ENCODE assay signal across 8 cellular contexts in the genomic region with DNA sequence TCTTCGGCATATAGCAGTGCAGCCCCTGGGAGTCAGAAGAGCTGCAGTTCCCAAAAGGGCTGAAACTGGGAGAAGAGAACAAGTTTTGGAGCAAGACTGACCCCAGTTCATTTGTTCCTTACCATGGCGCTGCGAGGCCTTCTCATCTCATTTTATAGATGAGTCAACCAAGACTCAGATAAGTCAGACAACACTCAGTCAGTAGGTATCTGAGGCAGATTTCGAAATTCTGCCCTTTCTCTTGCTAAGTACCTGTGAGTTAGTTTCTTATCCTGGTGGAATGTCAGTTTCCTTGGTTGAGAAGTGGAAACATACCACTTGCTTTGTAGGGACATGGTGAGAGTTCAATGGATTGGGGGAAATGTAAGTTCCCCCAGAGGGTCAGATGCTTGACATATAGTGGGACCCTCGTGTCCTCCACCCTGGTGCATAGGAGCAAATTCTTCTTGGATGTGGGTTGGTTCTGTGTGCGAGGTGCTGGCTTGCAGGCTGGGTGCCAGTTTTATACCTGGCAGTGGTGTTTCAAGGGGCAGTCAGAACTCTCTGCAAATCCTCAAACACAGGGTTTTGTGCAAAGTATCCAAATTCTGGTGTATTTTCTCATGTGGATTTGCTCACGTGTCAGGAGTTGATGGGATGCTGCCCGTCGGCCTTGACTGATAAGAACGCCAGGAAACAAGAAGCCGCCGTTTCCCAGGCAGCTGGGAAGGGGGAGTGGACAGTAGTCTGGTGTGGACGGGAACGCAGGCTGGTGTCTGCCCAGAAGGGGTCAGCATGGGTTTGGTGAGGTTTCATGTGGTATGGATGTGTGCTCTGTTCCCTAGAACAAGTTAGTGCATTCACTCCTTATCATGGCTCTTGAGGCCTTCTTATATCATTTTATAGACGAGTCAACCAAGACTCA.
DNase-seq lines count a peak whose midpoint lies in the region; ATAC-seq and TF ChIP-seq lines count a peak whose summit lies in the region.
"Had no signal": no experiment of that assay in that cellular context is flagged by ENCODE, and none has a peak within 500 bp of the region (broad histone marks: within the 10 kb centered on the region; RNA-seq: fewer than 3 reads in every experiment).

No MANE protein-coding gene starts in this region.

- H3K4me1 ChIP-seq in suprapubic skin: peaks cover 68% of the 10 kb centered on the region

- H3K4me3 ChIP-seq in suprapubic skin: peak overlapping the region; percentile 62

- TF ChIP-seq CTCF in WTC11 (IDR thresholded peaks at IDR 0.05) (no peak), suprapubic skin (IDR thresholded peaks at IDR 0.05) (no peak)

- peaks cover 16% of the 10 kb centered on the region for H3K27me3 ChIP-seq in suprapubic skin

- no peak for TF ChIP-seq EP300 in suprapubic skin (IDR thresholded peaks at IDR 0.05)

- H3K27me3 Mint-ChIP-seq in WTC11 (ENCODE audit: low read depth): peaks cover 22% of the 10 kb centered on the region

- no peak for ATAC-seq in WTC11

- H3K9me3 Mint-ChIP-seq in WTC11: no peaks in the 10 kb centered on the region

- H3K27ac ChIP-seq in suprapubic skin: no peak overlapping the region

- peak; percentile 94 for DNase-seq in HPDE6-E6E7 (ENCODE audit: extremely low spot score)
- DNase-seq in WTC11 (ENCODE audit: low spot score): no peak
- DNase-seq in iris pigment epithelial cell (ENCODE audit: low read depth): peak; percentile 97
- DNase-seq in suprapubic skin (ENCODE audit: low spot score in 2 of 2): no peak
- DNase-seq in NCI-H345 (lab: John Stamatoyannopoulos, UW): no peak
- DNase-seq in NCI-H1436 treated with DMSO at 0.1 percent for 48 hours (lab: John Stamatoyannopoulos, UW): no peak
- no peak for DNase-seq in DMS53 treated with DMSO at 0.1 percent for 48 hours (lab: John Stamatoyannopoulos, UW; ENCODE audit: unreplicated experiment)
- DNase-seq: activated gamma-delta T cell had no signal

- TF ChIP-seq POLR2A in suprapubic skin (IDR thresholded peaks at IDR 0.05): no peak

- H3K4me1 Mint-ChIP-seq in WTC11: peaks cover 52% of the 10 kb centered on the region

- H3K36me3 ChIP-seq in suprapubic skin: no peaks in the 10 kb centered on the region

- CTCF ChIA-PET in WTC11 (lab: Charles Lee): interaction anchor here (0.6 to 5.0 kb wide), 34 partner anchors 9 to 443 kb away, joined by 3 to 47 read pairs (median 4); no protein-coding TSS in a partner anchor

- H3K4me3 Mint-ChIP-seq in WTC11: peak overlapping the region; percentile 38

- 68% methylated on average over 15 of the region's 15 CpGs for WGBS in suprapubic skin

- POLR2A ChIA-PET in WTC11 (lab: Charles Lee): no interaction called here

- H3K36me3 Mint-ChIP-seq in WTC11: no peaks in the 10 kb centered on the region

- H3K27ac Mint-ChIP-seq in WTC11: peak overlapping the region; percentile 34

- no peaks in the 10 kb centered on the region for H3K9me3 ChIP-seq in suprapubic skin

TF ChIP-seq in WTC11, 78 proteins besides CTCF, POLR2A, EP300 and RAD21 (continues in another document):
- no peak for TF ChIP-seq RORB (CRISPR knock-in tag; IDR thresholded peaks at IDR 0.05)
- TF ChIP-seq SMAD3 (CRISPR knock-in tag; IDR thresholded peaks at IDR 0.05; ENCODE audit: borderline replicate concordance): no peak
- no peak for TF ChIP-seq ATF6 (CRISPR knock-in tag; IDR thresholded peaks at IDR 0.05)
- TF ChIP-seq, protein P1, sequence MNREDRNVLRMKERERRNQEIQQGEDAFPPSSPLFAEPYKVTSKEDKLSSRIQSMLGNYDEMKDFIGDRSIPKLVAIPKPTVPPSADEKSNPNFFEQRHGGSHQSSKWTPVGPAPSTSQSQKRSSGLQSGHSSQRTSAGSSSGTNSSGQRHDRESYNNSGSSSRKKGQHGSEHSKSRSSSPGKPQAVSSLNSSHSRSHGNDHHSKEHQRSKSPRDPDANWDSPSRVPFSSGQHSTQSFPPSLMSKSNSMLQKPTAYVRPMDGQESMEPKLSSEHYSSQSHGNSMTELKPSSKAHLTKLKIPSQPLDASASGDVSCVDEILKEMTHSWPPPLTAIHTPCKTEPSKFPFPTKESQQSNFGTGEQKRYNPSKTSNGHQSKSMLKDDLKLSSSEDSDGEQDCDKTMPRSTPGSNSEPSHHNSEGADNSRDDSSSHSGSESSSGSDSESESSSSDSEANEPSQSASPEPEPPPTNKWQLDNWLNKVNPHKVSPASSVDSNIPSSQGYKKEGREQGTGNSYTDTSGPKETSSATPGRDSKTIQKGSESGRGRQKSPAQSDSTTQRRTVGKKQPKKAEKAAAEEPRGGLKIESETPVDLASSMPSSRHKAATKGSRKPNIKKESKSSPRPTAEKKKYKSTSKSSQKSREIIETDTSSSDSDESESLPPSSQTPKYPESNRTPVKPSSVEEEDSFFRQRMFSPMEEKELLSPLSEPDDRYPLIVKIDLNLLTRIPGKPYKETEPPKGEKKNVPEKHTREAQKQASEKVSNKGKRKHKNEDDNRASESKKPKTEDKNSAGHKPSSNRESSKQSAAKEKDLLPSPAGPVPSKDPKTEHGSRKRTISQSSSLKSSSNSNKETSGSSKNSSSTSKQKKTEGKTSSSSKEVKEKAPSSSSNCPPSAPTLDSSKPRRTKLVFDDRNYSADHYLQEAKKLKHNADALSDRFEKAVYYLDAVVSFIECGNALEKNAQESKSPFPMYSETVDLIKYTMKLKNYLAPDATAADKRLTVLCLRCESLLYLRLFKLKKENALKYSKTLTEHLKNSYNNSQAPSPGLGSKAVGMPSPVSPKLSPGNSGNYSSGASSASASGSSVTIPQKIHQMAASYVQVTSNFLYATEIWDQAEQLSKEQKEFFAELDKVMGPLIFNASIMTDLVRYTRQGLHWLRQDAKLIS (CRISPR knock-in tag; IDR thresholded peaks at IDR 0.05; ENCODE audit: borderline replicate concordance): no peak
- no peak for TF ChIP-seq ZNF671 (CRISPR knock-in tag; IDR thresholded peaks at IDR 0.05)
- TF ChIP-seq RELA (CRISPR knock-in tag; IDR thresholded peaks at IDR 0.05; ENCODE audit: borderline replicate concordance): no peak
- no peak for TF ChIP-seq NFYB (CRISPR knock-in tag; conservative IDR thresholded peaks at IDR 0.05; ENCODE audit: low read depth)
- TF ChIP-seq, protein P2, sequence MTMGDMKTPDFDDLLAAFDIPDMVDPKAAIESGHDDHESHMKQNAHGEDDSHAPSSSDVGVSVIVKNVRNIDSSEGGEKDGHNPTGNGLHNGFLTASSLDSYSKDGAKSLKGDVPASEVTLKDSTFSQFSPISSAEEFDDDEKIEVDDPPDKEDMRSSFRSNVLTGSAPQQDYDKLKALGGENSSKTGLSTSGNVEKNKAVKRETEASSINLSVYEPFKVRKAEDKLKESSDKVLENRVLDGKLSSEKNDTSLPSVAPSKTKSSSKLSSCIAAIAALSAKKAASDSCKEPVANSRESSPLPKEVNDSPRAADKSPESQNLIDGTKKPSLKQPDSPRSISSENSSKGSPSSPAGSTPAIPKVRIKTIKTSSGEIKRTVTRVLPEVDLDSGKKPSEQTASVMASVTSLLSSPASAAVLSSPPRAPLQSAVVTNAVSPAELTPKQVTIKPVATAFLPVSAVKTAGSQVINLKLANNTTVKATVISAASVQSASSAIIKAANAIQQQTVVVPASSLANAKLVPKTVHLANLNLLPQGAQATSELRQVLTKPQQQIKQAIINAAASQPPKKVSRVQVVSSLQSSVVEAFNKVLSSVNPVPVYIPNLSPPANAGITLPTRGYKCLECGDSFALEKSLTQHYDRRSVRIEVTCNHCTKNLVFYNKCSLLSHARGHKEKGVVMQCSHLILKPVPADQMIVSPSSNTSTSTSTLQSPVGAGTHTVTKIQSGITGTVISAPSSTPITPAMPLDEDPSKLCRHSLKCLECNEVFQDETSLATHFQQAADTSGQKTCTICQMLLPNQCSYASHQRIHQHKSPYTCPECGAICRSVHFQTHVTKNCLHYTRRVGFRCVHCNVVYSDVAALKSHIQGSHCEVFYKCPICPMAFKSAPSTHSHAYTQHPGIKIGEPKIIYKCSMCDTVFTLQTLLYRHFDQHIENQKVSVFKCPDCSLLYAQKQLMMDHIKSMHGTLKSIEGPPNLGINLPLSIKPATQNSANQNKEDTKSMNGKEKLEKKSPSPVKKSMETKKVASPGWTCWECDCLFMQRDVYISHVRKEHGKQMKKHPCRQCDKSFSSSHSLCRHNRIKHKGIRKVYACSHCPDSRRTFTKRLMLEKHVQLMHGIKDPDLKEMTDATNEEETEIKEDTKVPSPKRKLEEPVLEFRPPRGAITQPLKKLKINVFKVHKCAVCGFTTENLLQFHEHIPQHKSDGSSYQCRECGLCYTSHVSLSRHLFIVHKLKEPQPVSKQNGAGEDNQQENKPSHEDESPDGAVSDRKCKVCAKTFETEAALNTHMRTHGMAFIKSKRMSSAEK (CRISPR knock-in tag; IDR thresholded peaks at IDR 0.05; ENCODE audit: borderline replicate concordance): no peak
- TF ChIP-seq NR3C1 (CRISPR knock-in tag; conservative IDR thresholded peaks at IDR 0.05; ENCODE audit: low read depth): no peak
- no peak for TF ChIP-seq ZNF396 (CRISPR knock-in tag; IDR thresholded peaks at IDR 0.05; ENCODE audit: borderline replicate concordance)
- TF ChIP-seq HMGA2 (CRISPR knock-in tag; IDR thresholded peaks at IDR 0.05): no peak
- no peak for TF ChIP-seq KAT7 (CRISPR knock-in tag; IDR thresholded peaks at IDR 0.05; ENCODE audit: borderline replicate concordance)
- no peak for TF ChIP-seq SMAD4 (CRISPR knock-in tag; IDR thresholded peaks at IDR 0.05)
- TF ChIP-seq, protein P3, sequence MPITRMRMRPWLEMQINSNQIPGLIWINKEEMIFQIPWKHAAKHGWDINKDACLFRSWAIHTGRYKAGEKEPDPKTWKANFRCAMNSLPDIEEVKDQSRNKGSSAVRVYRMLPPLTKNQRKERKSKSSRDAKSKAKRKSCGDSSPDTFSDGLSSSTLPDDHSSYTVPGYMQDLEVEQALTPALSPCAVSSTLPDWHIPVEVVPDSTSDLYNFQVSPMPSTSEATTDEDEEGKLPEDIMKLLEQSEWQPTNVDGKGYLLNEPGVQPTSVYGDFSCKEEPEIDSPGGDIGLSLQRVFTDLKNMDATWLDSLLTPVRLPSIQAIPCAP (CRISPR knock-in tag; IDR thresholded peaks at IDR 0.05): no peak
- no peak for TF ChIP-seq NFATC4 (CRISPR knock-in tag; IDR thresholded peaks at IDR 0.05)

Comparison
In these comparisons a context has a peak if more than half of its experiments do, and no peak if none do; other contexts are left out.
1. DNase-seq: peak in HPDE6-E6E7 (single experiment) and iris pigment epithelial cell (single experiment); none in WTC11 (single experiment), suprapubic skin (0 of 2), NCI-H345 (single experiment), NCI-H1436 treated with DMSO at 0.1 percent for 48 hours (single experiment) and DMS53 treated with DMSO at 0.1 percent for 48 hours (single experiment).